Comparison of ENCODE assay signal across 18 cellular contexts in the genomic region with DNA sequence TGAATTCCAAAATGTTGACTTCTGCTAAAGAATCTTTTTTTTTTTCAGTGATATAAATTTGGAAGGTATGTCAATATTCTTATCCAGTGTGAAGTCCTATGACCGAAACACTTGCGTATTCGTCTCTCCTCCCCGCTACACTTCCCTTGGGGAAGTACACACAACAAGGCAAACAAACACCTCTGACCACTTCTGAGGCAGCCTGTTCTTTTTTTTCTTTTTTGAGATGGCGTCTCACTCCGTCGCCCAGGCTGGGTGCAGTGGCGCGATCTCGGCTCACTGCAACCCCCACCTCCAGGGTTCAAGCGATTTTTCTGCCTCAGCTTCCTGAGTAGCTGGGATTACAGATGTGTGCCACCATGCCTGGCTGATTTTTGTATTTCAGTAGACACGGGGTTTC.
DNase-seq lines count a peak whose midpoint lies in the region; ATAC-seq and TF ChIP-seq lines count a peak whose summit lies in the region.
"Had no signal": no experiment of that assay in that cellular context is flagged by ENCODE, and none has a peak within 500 bp of the region (broad histone marks: within the 10 kb centered on the region; RNA-seq: fewer than 3 reads in every experiment).

No MANE protein-coding gene starts in this region.

- no peak for TF ChIP-seq CTCF in nephron progenitor cell (IDR thresholded peaks at IDR 0.05)

- peaks cover 12% of the 10 kb centered on the region for H3K36me3 Mint-ChIP-seq in nephron progenitor cell (ENCODE audit: low read depth)

- H3K4me3 ChIP-seq in BLaER1 treated with 17β-estradiol and CSF1 and Interleukin-3, amounts not matched to agents 10 nM and 100 nM, result no peak overlapping the region
- H3K4me3 ChIP-seq in Jurkat, Clone E6-1 (ENCODE audit: low read length), result no peak overlapping the region
- H3K4me3 ChIP-seq: A549, SJCRH30 had no signal

- H3K27ac ChIP-seq in BLaER1 treated with 17β-estradiol and CSF1 and Interleukin-3, amounts not matched to agents 10 nM and 100 nM, result no peak overlapping the region
- H3K27ac ChIP-seq: C4-2B, RWPE1, SJCRH30 had no signal

- H3K27me3 Mint-ChIP-seq in nephron progenitor cell (ENCODE audit: low read depth, poor library complexity), result peaks cover 40% of the 10 kb centered on the region

- H3K9me3 ChIP-seq in BLaER1 treated with 17β-estradiol and CSF1 and Interleukin-3, amounts not matched to agents 10 nM and 100 nM (replicated peaks in 1 of 11), result no peaks in the 10 kb centered on the region
- H3K9me3 ChIP-seq: A549, SJCRH30 had no signal

- DNase-seq in Jurkat, Clone E6-1 (ENCODE audit: low read depth, low spot score), result peak; percentile 6
- no peak for DNase-seq in nephron progenitor cell
- no peak for DNase-seq in midbrain (lab: John Stamatoyannopoulos, UW)
- DNase-seq: Kasumi-1; NCI-H1105; NCI-H1694; NCI-H526 treated with DMSO at 0.1 percent for 48 hours; NK-92 treated with Interleukin-12 subunit alpha and Interleukin-12 subunit beta, amount 100 ng/mL, for 24 hours; T-helper 2 cell had no signal

- no peak overlapping the region for H3K4me3 Mint-ChIP-seq in nephron progenitor cell

- H3K27me3 ChIP-seq in BLaER1 treated with 17β-estradiol and CSF1 and Interleukin-3, amounts not matched to agents 10 nM and 100 nM, result peaks cover 37 to 49% (median 45%) of the 10 kb centered on the region in 11 experiments
- H3K27me3 ChIP-seq: SJCRH30 had no signal

- peaks cover 3% of the 10 kb centered on the region for H3K9me3 Mint-ChIP-seq in nephron progenitor cell

- H3K4me2 ChIP-seq in BLaER1 treated with 17β-estradiol and CSF1 and Interleukin-3, amounts not matched to agents 10 nM and 100 nM, result peak overlapping the region; percentile 18 to 86 (median 78); a peak in 21 of 22 replicates
- H3K4me2 ChIP-seq: A549 had no signal

- ATAC-seq in GM18867 (IDR thresholded peaks at IDR 0.05; ENCODE audit: unreplicated experiment) (peak; percentile 56), HG02642 (IDR thresholded peaks at IDR 0.05; ENCODE audit: poor library complexity, unreplicated experiment) (no peak), HG03280 (IDR thresholded peaks at IDR 0.05; ENCODE audit: unreplicated experiment) (no peak), GM21360 (IDR thresholded peaks at IDR 0.05; ENCODE audit: unreplicated experiment) (no peak)

- peak overlapping the region; percentile 72 for H3K27ac Mint-ChIP-seq in nephron progenitor cell

- H3K4me1 Mint-ChIP-seq in nephron progenitor cell, result peaks cover 40% of the 10 kb centered on the region

- H3K9ac ChIP-seq in BLaER1 treated with 17β-estradiol and CSF1 and Interleukin-3, amounts not matched to agents 10 nM and 100 nM, result no peak overlapping the region

- peaks cover 9 to 35% (median 20%) of the 10 kb centered on the region in 11 experiments; a peak in 15 of 22 replicates for H4K20me1 ChIP-seq in BLaER1 treated with 17β-estradiol and CSF1 and Interleukin-3, amounts not matched to agents 10 nM and 100 nM

- no peaks in the 10 kb centered on the region for H3K36me3 ChIP-seq in BLaER1 treated with 17β-estradiol and CSF1 and Interleukin-3, amounts not matched to agents 10 nM and 100 nM
- H3K36me3 ChIP-seq: SJCRH30 had no signal

- peaks cover 5 to 37% (median 22%) of the 10 kb centered on the region in 10 experiments; a peak in 17 of 20 replicates for H3K4me1 ChIP-seq in BLaER1 treated with 17β-estradiol and CSF1 and Interleukin-3, amounts not matched to agents 10 nM and 100 nM
- H3K4me1 ChIP-seq: SJCRH30 had no signal
